In the genomic region with DNA sequence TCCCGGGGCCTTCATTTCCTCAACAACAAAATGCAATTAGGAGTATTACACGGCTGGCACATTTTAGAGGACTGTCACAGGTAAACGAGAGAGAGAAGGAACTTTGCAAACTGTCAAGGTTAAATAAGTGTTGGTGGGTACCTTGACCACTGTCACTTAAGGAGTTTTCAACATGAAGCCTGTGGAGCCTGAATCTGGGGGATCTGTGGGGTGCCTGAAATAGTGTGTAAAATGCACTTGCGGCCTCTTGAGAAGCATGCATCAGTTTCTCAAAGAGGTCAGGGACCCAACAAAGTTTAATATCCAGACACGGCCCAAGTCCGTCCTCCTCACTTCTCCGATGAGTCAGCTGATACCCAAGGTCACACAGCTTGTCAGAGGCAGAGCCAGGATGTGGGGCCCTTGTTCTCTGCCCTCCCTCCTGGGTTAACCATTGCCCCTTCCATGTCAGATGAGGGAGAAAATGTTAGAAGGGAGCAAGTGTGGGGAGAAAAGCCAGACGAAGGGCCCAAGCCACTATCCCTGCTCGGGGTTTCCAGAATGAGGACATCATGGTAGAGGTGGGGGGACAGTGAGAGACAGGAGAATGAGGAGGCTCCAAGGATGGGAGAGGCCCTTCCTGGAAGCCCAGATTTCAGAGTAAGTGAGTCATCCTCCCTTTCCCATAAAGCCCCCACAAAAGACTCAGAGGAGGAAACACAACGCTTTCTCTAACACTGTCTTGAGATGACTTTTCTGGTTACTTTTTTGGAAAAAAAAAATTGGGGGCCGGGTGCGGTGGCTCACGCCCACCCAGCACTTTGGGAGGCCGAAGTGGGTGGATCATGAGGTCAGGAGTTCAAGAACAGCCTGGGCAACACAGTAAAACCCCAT, we compare ENCODE assay signal across 9 cellular contexts. TPM values are rescaled to one million over a fixed set of nuclear protein-coding genes. Genes with fewer than 3 reads are reported as not detected.
DNase-seq lines count a peak whose midpoint lies in the region; ATAC-seq and TF ChIP-seq lines count a peak whose summit lies in the region.
"Had no signal": no experiment of that assay in that cellular context is flagged by ENCODE, and none has a peak within 500 bp of the region (broad histone marks: within the 10 kb centered on the region; RNA-seq: fewer than 3 reads in every experiment).

No MANE protein-coding gene starts in this region.

- 38 to 51% (median 44%) methylated on average over 13 to 14 of the region's 14 CpGs for WGBS in adrenal gland, 4 donors
- 68 to 71% methylated on average over 14 of the region's 14 CpGs for WGBS in upper lobe of left lung, 2 donors

- ATAC-seq in upper lobe of left lung (ENCODE audit: low FRiP score in 2 of 2) (peak in 1 of 2 donors; percentile 65), GM18867 (IDR thresholded peaks at IDR 0.05; ENCODE audit: unreplicated experiment) (no peak), HG03135 (IDR thresholded peaks at IDR 0.05; ENCODE audit: unreplicated experiment) (no peak)

- H3K27ac Mint-ChIP-seq in mesothelial cell of epicardium: peak overlapping the region; percentile 83

- H3K4me3 Mint-ChIP-seq in mesothelial cell of epicardium: no peak overlapping the region

- no peaks in the 10 kb centered on the region for H3K9me3 Mint-ChIP-seq in mesothelial cell of epicardium

- H3K36me3 Mint-ChIP-seq in mesothelial cell of epicardium: peaks cover 19% of the 10 kb centered on the region

- H3K27me3 ChIP-seq in cardiac muscle cell (no peaks in the 10 kb centered on the region), adrenal gland (no peaks in the 10 kb centered on the region), upper lobe of left lung (peaks cover 0 to 7% (median 0%) of the 10 kb centered on the region in 4 donors)

- intact Hi-C loops in cardiac septum (cut with DNase I) (no loop called here), adrenal gland (cut with DNase I) (no loop called here)

- peak in 1 of 2 donors; percentile 69 for DNase-seq in cardiac muscle cell (ENCODE audit: low read depth in 1 of 2, low spot score in 1 of 2)
- DNase-seq in cardiac septum (ENCODE audit: low spot score): no peak
- DNase-seq in adrenal gland: peak; percentile 66 to 90 (median 85)
- DNase-seq in mesothelial cell of epicardium (ENCODE audit: low spot score in 2 of 2, unreplicated experiment in 2 of 2): no peak
- DNase-seq in upper lobe of left lung: no peak
- no peak for DNase-seq in NCI-H2171 (lab: John Stamatoyannopoulos, UW)
- DNase-seq: C1 segment of cervical spinal cord had no signal

- no peaks in the 10 kb centered on the region for H3K27me3 Mint-ChIP-seq in mesothelial cell of epicardium (ENCODE audit: low read depth)

- H3K27ac ChIP-seq in cardiac muscle cell (peak overlapping the region; percentile 75), adrenal gland (peak overlapping the region; percentile 50 to 93 (median 82)), upper lobe of left lung (peak overlapping the region; percentile 57 to 85 (median 66))

- H3K4me1 ChIP-seq in cardiac muscle cell (ENCODE audit: low read depth) (peaks cover 44% of the 10 kb centered on the region), adrenal gland (replicated peaks in 1 of 2) (peaks cover 21 to 38% of the 10 kb centered on the region in 2 donors), upper lobe of left lung (peaks cover 30 to 57% (median 39%) of the 10 kb centered on the region in 4 donors)

- TF ChIP-seq CTCF in cardiac muscle cell (IDR thresholded peaks at IDR 0.05; ENCODE audit: low read depth, low read length): no peak
- no peak for TF ChIP-seq CTCF in adrenal gland (IDR thresholded peaks at IDR 0.05)
- TF ChIP-seq CTCF in mesothelial cell of epicardium (IDR thresholded peaks at IDR 0.05; ENCODE audit: unreplicated experiment): no peak
- TF ChIP-seq CTCF in upper lobe of left lung (IDR thresholded peaks at IDR 0.05): no peak

- TF ChIP-seq POLR2A in adrenal gland (IDR thresholded peaks at IDR 0.05) (no peak), upper lobe of left lung (IDR thresholded peaks at IDR 0.05) (no peak)

- H3K9me3 ChIP-seq in cardiac muscle cell (ENCODE audit: low read depth) (no peaks in the 10 kb centered on the region), adrenal gland (replicated peaks in 1 of 3) (no peaks in the 10 kb centered on the region), upper lobe of left lung (no peaks in the 10 kb centered on the region)

- H3K4me3 ChIP-seq in cardiac muscle cell: no peak overlapping the region
- H3K4me3 ChIP-seq in adrenal gland: no peak overlapping the region
- H3K4me3 ChIP-seq in upper lobe of left lung: no peak overlapping the region

- peaks cover 20% of the 10 kb centered on the region for H3K4me1 Mint-ChIP-seq in mesothelial cell of epicardium

- TF ChIP-seq EP300 in upper lobe of left lung (IDR thresholded peaks at IDR 0.05): no peak

- H3K36me3 ChIP-seq in cardiac muscle cell (no peaks in the 10 kb centered on the region), adrenal gland (replicated peaks in 1 of 2) (no peaks in the 10 kb centered on the region), upper lobe of left lung (peaks cover 0 to 2% (median 0%) of the 10 kb centered on the region in 4 donors)

RNA-seq across cellular contexts. Expression of gene C6orf132, which starts 42.2 kb away (rescaled TPM):
- total RNA-seq in cardiac muscle cell (1.7 and 2.7 TPM in 2 replicates), cardiac septum (1.3 TPM), adrenal gland (1 to 10 TPM in 5 of 8 donors, under 1 TPM in 3; 0.09 to 4.7 (median 1.5) TPM), mesothelial cell of epicardium (22.4 to 23.9 TPM (median 22.5 TPM) in 3 replicates), upper lobe of left lung (10 to 100 TPM in 5 of 6 donors, 1 to 10 TPM in 1; 9.4 to 26.3 (median 17.0) TPM)
- polyA plus RNA-seq in cardiac muscle cell (0.49 and 0.56 TPM in 2 replicates), adrenal gland (1 to 10 TPM in 2 of 3 donors, under 1 TPM in 1; 0.49 to 1.4 (median 1.4) TPM)

RNA-seq across cellular contexts. Expression of gene TAF8, which starts 49.9 kb away (rescaled TPM):
- total RNA-seq in cardiac muscle cell: 26.7 and 31.6 TPM in 2 replicates
- 18.3 and 25.8 TPM in 2 replicates for polyA plus RNA-seq in cardiac muscle cell
- 22.3 TPM for total RNA-seq in cardiac septum
- total RNA-seq in adrenal gland: 10 to 100 TPM; 16.4 to 83.7 (median 30.5) TPM
- 10 to 100 TPM; 10.1 to 12.7 (median 12.5) TPM for polyA plus RNA-seq in adrenal gland
- 32.1 to 38.9 TPM (median 36.5 TPM) in 3 replicates for total RNA-seq in mesothelial cell of epicardium
- total RNA-seq in upper lobe of left lung: 10 to 100 TPM; 23.0 to 67.1 (median 34.4) TPM

Comparison
In these comparisons a context has a peak if more than half of its experiments do, and no peak if none do; other contexts are left out.
1. DNase-seq: peak in adrenal gland (7 of 7); none in cardiac septum (single experiment), mesothelial cell of epicardium (0 of 2), upper lobe of left lung (0 of 2) and NCI-H2171 (single experiment).
2. Peak in every context shown above with its lines, with median percentiles within 50 percentile points of each other: H3K27ac ChIP-seq.